Comparison of ENCODE assay signal across 8 cellular contexts in the genomic region with DNA sequence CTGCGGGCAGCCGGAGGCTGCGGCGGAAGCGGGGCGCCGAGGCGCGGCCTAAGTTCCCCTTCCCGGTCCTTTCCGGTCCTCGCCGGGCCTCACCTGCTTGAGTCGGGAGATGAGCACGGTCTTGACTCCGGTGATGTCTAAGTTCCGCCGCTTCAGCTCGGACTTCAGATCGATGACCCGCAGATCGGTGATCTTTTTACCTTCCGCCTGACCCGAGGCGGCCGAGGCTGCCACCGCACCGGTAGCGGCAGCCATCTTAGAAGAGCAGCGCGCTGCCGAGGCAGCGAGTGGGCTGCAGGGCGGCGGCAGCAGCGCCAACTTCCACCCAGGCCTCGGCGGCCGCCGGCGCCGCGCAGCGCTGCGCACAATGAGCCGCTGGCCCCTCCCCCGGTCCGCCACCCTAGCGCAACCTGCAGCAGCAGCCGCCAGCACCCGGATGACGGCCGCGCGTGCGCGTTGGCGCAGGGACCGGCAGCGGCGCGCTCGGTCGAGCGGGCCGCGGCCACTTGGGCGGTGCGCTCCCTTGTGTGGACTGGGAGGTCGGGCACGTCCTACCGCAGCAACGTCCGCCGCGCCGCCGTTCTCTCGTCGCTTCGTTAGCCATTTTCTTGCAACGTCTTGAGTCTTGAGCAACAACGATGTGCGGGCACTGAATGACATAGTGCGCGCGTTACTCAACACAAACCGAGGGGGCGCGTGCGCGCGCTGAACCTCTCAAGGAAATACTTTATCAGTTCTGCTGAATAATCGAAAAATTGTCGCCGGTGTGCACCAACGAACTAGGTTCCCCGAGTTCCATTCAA. TPM values are rescaled to one million over a fixed set of nuclear protein-coding genes. Genes with fewer than 3 reads are reported as not detected.
DNase-seq lines count a peak whose midpoint lies in the region; ATAC-seq and TF ChIP-seq lines count a peak whose summit lies in the region.

A gene (minus strand): TSS at position 369 of the 803 bp plus-strand sequence. CDS start 114 bp downstream, at position 255.

- peak within 1 kb of the TSS; percentile 99 to 100 (median 99) for H3K9ac ChIP-seq in BLaER1 treated with 17β-estradiol and CSF1 and Interleukin-3, amounts not matched to agents 10 nM and 100 nM
- H3K9ac ChIP-seq in colonic mucosa (ENCODE audit: low read depth in 2 of 2, low read length in 2 of 2), result peak within 1 kb of the TSS; percentile 91 to 98

- TF ChIP-seq CTCF in colonic mucosa (IDR thresholded peaks at IDR 0.05), result peak; percentile 20

- peaks cover 19 to 31% (median 25%) of the 10 kb centered on the region in 10 experiments for H3K4me1 ChIP-seq in BLaER1 treated with 17β-estradiol and CSF1 and Interleukin-3, amounts not matched to agents 10 nM and 100 nM
- H3K4me1 ChIP-seq in colonic mucosa, result no peaks in the 10 kb centered on the region

- H3K27me3 ChIP-seq in BLaER1 treated with 17β-estradiol and CSF1 and Interleukin-3, amounts not matched to agents 10 nM and 100 nM, result no peaks in the 10 kb centered on the region
- no peaks in the 10 kb centered on the region for H3K27me3 ChIP-seq in colonic mucosa

- ATAC-seq in GM19324 (IDR thresholded peaks at IDR 0.05; ENCODE audit: low FRiP score, unreplicated experiment) (peak; percentile 92), HG03460 (IDR thresholded peaks at IDR 0.05; ENCODE audit: unreplicated experiment) (peak; percentile 87)

- intact Hi-C loops in colonic mucosa (cut with DNase I), result no loop called here

- no peaks in the 10 kb centered on the region for H3K9me3 ChIP-seq in BLaER1 treated with 17β-estradiol and CSF1 and Interleukin-3, amounts not matched to agents 10 nM and 100 nM (replicated peaks in 1 of 11)
- no peaks in the 10 kb centered on the region for H3K9me3 ChIP-seq in colonic mucosa

- DNase-seq in NCI-H526 (lab: John Stamatoyannopoulos, UW), result peak; percentile 86 to 97
- peak; percentile 95 for DNase-seq in activated CD4-positive, alpha-beta T cell treated with anti-CD3 and anti-CD28 coated beads for 48 hours
- peak; percentile 91 for DNase-seq in colonic mucosa
- peak; percentile 98 for DNase-seq in left kidney (ENCODE audit: low read depth, low spot score)
- DNase-seq in stimulated activated CD4-positive, alpha-beta T cell treated with anti-CD3 and anti-CD28 coated beads, Interleukin-1b, Interleukin-23, amount 100 ng/mL, for 48 hours, result peak; percentile 93

- peak within 1 kb of the TSS; percentile 71 to 99 (median 86) for H3K4me2 ChIP-seq in BLaER1 treated with 17β-estradiol and CSF1 and Interleukin-3, amounts not matched to agents 10 nM and 100 nM

- peak within 1 kb of the TSS; percentile 99 to 100 (median 100) for H3K27ac ChIP-seq in BLaER1 treated with 17β-estradiol and CSF1 and Interleukin-3, amounts not matched to agents 10 nM and 100 nM
- peak within 1 kb of the TSS; percentile 98 for H3K27ac ChIP-seq in colonic mucosa

- H3K36me3 ChIP-seq in BLaER1 treated with 17β-estradiol and CSF1 and Interleukin-3, amounts not matched to agents 10 nM and 100 nM, result peaks cover 19 to 30% (median 26%) of the 10 kb centered on the region in 11 experiments
- H3K36me3 ChIP-seq in colonic mucosa, result peaks cover 8% of the 10 kb centered on the region

- H4K20me1 ChIP-seq in BLaER1 treated with 17β-estradiol and CSF1 and Interleukin-3, amounts not matched to agents 10 nM and 100 nM, result peaks cover 16 to 39% (median 34%) of the 10 kb centered on the region in 11 experiments; a peak in 18 of 22 replicates

- H3K4me3 ChIP-seq in BLaER1 treated with 17β-estradiol and CSF1 and Interleukin-3, amounts not matched to agents 10 nM and 100 nM, result peak within 1 kb of the TSS; percentile 85 to 96 (median 92)
- peak within 1 kb of the TSS; percentile 64 for H3K4me3 ChIP-seq in colonic mucosa

RNA-seq across cellular contexts. Expression of the gene that starts here (rescaled TPM):
- total RNA-seq in colonic mucosa, result 10 to 100 TPM; 62.6 to 78.2 TPM

Comparison
In these comparisons a context has a peak if more than half of its experiments do, and no peak if none do; other contexts are left out.
1. Peak in every context shown above with its lines: DNase-seq, ATAC-seq, H3K4me3 ChIP-seq and H3K27ac ChIP-seq.